Comparison of ENCODE assay signal across 23 cellular contexts in genomic region chr3:129536374-129536667, GRCh38. TPM values are rescaled to one million over a fixed set of nuclear protein-coding genes. Genes with fewer than 3 reads are reported as not detected.
DNase-seq lines count a peak whose midpoint lies in the region; ATAC-seq and TF ChIP-seq lines count a peak whose summit lies in the region.
"Had no signal": no experiment of that assay in that cellular context is flagged by ENCODE, and none has a peak within 500 bp of the region (broad histone marks: within the 10 kb centered on the region; RNA-seq: fewer than 3 reads in every experiment).

No MANE protein-coding gene starts in this region.

- H2AFZ ChIP-seq in trophoblast cell (ENCODE audit: insufficient read depth, low read length, poor library complexity): no peak overlapping the region

- H3K4ac ChIP-seq in trophoblast cell (ENCODE audit: low read depth, low read length): no peak overlapping the region

- no peak overlapping the region for H2BK5ac ChIP-seq in trophoblast cell (ENCODE audit: low read depth, low read length, poor library complexity)

- no CpG with 5 or more reads among the region's 2 CpGs for WGBS in trophoblast cell (ENCODE audit: extremely low coverage, insufficient coverage, insufficient read length)

- no peaks in the 10 kb centered on the region for H3K36me3 ChIP-seq in trophoblast cell (ENCODE audit: control insufficient read depth in 1 of 2, insufficient read depth in 2 of 2, low read length in 2 of 2)
- H3K36me3 ChIP-seq: SJSA1 had no signal

- no peak overlapping the region for H3K4me2 ChIP-seq in trophoblast cell (ENCODE audit: low read length)

- no peak overlapping the region for H3K9ac ChIP-seq in trophoblast cell (ENCODE audit: low read length)

- H3K14ac ChIP-seq in trophoblast cell (ENCODE audit: low read length): no peak overlapping the region

- H3K23ac ChIP-seq in trophoblast cell (ENCODE audit: low read length): no peak overlapping the region

- TF ChIP-seq RAD21 in Ishikawa (IDR thresholded peaks at IDR 0.05; ENCODE audit: low read depth): no peak

- H3K9me3 Mint-ChIP-seq in activated CD4-positive, alpha-beta T cell treated with anti-CD3 and anti-CD28 coated beads, Interleukin-2, amount 10 ng/mL, durations not matched to agents 24 days and 14 days: no peaks in the 10 kb centered on the region
- H3K9me3 Mint-ChIP-seq: T-helper 1 cell treated with Interleukin-12 subunit alpha and Interleukin-12 subunit beta and Interleukin-4 antibody, amounts not matched to agents 30 μg/mL and 1 μg/mL, for 36 hours had no signal

- no peaks in the 10 kb centered on the region for H3K36me3 Mint-ChIP-seq in activated CD4-positive, alpha-beta T cell treated with anti-CD3 and anti-CD28 coated beads, Interleukin-2, amount 10 ng/mL, durations not matched to agents 24 days and 14 days (ENCODE audit: low read depth)
- H3K36me3 Mint-ChIP-seq: CD4-positive, CD25-positive, alpha-beta regulatory T cell had no signal

- no peaks in the 10 kb centered on the region for H3K9me3 ChIP-seq in trophoblast cell (ENCODE audit: insufficient read depth, low read depth, low read length)
- H3K9me3 ChIP-seq: SJSA1 had no signal

- no peak overlapping the region for H3K4me3 Mint-ChIP-seq in activated CD4-positive, alpha-beta T cell treated with anti-CD3 and anti-CD28 coated beads, Interleukin-2, amount 10 ng/mL, durations not matched to agents 24 days and 14 days
- H3K4me3 Mint-ChIP-seq: CD4-positive, CD25-positive, alpha-beta regulatory T cell; T-helper 1 cell treated with Interleukin-12 subunit alpha and Interleukin-12 subunit beta and Interleukin-4 antibody, amounts not matched to agents 30 μg/mL and 1 μg/mL, for 36 hours had no signal

- no peak overlapping the region for H3K18ac ChIP-seq in trophoblast cell (ENCODE audit: low read length)

- no peak overlapping the region for H4K8ac ChIP-seq in trophoblast cell (ENCODE audit: low read depth, low read length)

- peaks cover 2% of the 10 kb centered on the region for H3K27me3 Mint-ChIP-seq in activated CD4-positive, alpha-beta T cell treated with anti-CD3 and anti-CD28 coated beads, Interleukin-2, amount 10 ng/mL, durations not matched to agents 24 days and 14 days

- peak overlapping the region; percentile 70 for H3K27ac Mint-ChIP-seq in activated CD4-positive, alpha-beta T cell treated with anti-CD3 and anti-CD28 coated beads, Interleukin-2, amount 10 ng/mL, durations not matched to agents 24 days and 14 days
- H3K27ac Mint-ChIP-seq: T-helper 1 cell treated with Interleukin-12 subunit alpha and Interleukin-12 subunit beta and Interleukin-4 antibody, amounts not matched to agents 30 μg/mL and 1 μg/mL, for 36 hours had no signal

- no peaks in the 10 kb centered on the region for H3K27me3 ChIP-seq in trophoblast cell (ENCODE audit: insufficient read depth, low read length)
- H3K27me3 ChIP-seq: SJSA1 had no signal

- ATAC-seq in GM21723 (IDR thresholded peaks at IDR 0.05; ENCODE audit: unreplicated experiment): no peak
- ATAC-seq: GM12878, Right ventricle myocardium inferior had no signal

- no peaks in the 10 kb centered on the region for H3K79me2 ChIP-seq in trophoblast cell (ENCODE audit: control insufficient read depth, insufficient read depth, low read length, poor library complexity)

- H3K4me1 Mint-ChIP-seq in activated CD4-positive, alpha-beta T cell treated with anti-CD3 and anti-CD28 coated beads, Interleukin-2, amount 10 ng/mL, durations not matched to agents 24 days and 14 days: no peaks in the 10 kb centered on the region
- H3K4me1 Mint-ChIP-seq: CD4-positive, CD25-positive, alpha-beta regulatory T cell had no signal

- no peak overlapping the region for H4K91ac ChIP-seq in trophoblast cell (ENCODE audit: low read depth, low read length)

- H2BK120ac ChIP-seq in trophoblast cell (ENCODE audit: insufficient read depth, low read length, poor library complexity): no peak overlapping the region

- no peak overlapping the region for H4K12ac ChIP-seq in trophoblast cell (ENCODE audit: low read depth, low read length)

- intact Hi-C loops in activated CD4-positive, alpha-beta T cell treated with anti-CD3 and anti-CD28 coated beads, Interleukin-2, amount 10 ng/mL, durations not matched to agents 24 days and 14 days (cut with micrococcal nuclease): no loop called here

- H3K4me3 ChIP-seq in trophoblast cell (ENCODE audit: low read depth, low read length): no peak overlapping the region
- H3K4me3 ChIP-seq: GM12878, SJSA1 had no signal

- no peak for TF ChIP-seq EP300 in Ishikawa (IDR thresholded peaks at IDR 0.05; ENCODE audit: borderline replicate concordance)

- DNase-seq in activated CD4-positive, alpha-beta T cell treated with anti-CD3 and anti-CD28 coated beads, Interleukin-2, amount 10 ng/mL, durations not matched to agents 24 days and 14 days: no peak
- DNase-seq in activated CD4-positive, alpha-beta T cell treated with anti-CD3 and anti-CD28 coated beads, Interleukin-2, amount 50 U/mL, for 1 hour: no peak
- no peak for DNase-seq in trophoblast cell
- DNase-seq in NCI-H1417 (lab: John Stamatoyannopoulos, UW): no peak
- DNase-seq in SW480 (ENCODE audit: low spot score): no peak
- DNase-seq: CD4-positive, CD25-positive, alpha-beta regulatory T cell; DND-41; GOT3; KG1; NCI-H1092 treated with DMSO at 0.1 percent for 48 hours; NCI-H1694; NCI-H2081; NCI-H226; NCI-H510A treated with DMSO at 0.1 percent for 48 hours; OCI-M1 had no signal

- no peak overlapping the region for H2AK5ac ChIP-seq in trophoblast cell (ENCODE audit: low read length)

- H3K27ac ChIP-seq in angular gyrus (ENCODE audit: low read depth, low read length): peak overlapping the region; percentile 15
- H3K27ac ChIP-seq in trophoblast cell (ENCODE audit: low read depth, low read length): no peak overlapping the region
- H3K27ac ChIP-seq: SJSA1 had no signal

- peaks cover 16% of the 10 kb centered on the region for H3K79me1 ChIP-seq in trophoblast cell (ENCODE audit: low read length)

- H2BK12ac ChIP-seq in trophoblast cell (ENCODE audit: low read length): peak overlapping the region; percentile 23

- H3K4me1 ChIP-seq in trophoblast cell (ENCODE audit: control insufficient read depth in 1 of 2, insufficient read depth in 2 of 2, low read length in 2 of 2): peaks cover 12 to 17% of the 10 kb centered on the region in 2 experiments

TF ChIP-seq in Ishikawa, 13 proteins besides CTCF, POLR2A, EP300 and RAD21:
- peak; percentile 76 for TF ChIP-seq USF1 (IDR thresholded peaks at IDR 0.05)
- no peak for TF ChIP-seq TAF1 (IDR thresholded peaks at IDR 0.05; ENCODE audit: low read depth)
- no peak for TF ChIP-seq ZBTB7A (IDR thresholded peaks at IDR 0.05; ENCODE audit: low read depth)
- TF ChIP-seq, protein P1, sequence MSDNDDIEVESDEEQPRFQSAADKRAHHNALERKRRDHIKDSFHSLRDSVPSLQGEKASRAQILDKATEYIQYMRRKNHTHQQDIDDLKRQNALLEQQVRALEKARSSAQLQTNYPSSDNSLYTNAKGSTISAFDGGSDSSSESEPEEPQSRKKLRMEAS (IDR thresholded peaks at IDR 0.05): no peak
TF ChIP-seq in Ishikawa: peak in this region for 1.

RNA-seq across cellular contexts. Expression of gene H1-8, which starts 6.7 kb away (rescaled TPM):
- not detected in 2 replicates for total RNA-seq in activated CD4-positive, alpha-beta T cell treated with anti-CD3 and anti-CD28 coated beads, Interleukin-2, amount 10 ng/mL, durations not matched to agents 24 days and 14 days
- not detected in 2 replicates for polyA plus RNA-seq in trophoblast cell (2013)
- total RNA-seq: CD4-positive, CD25-positive, alpha-beta regulatory T cell; GM12878; Right ventricle myocardium inferior; SJSA1 had no signal
- polyA plus RNA-seq: BJ; CD4-positive, CD25-positive, alpha-beta regulatory T cell; GM12878 had no signal

RNA-seq across cellular contexts. Expression of gene RHO, which starts 7.9 kb away (rescaled TPM):
- total RNA-seq in activated CD4-positive, alpha-beta T cell treated with anti-CD3 and anti-CD28 coated beads, Interleukin-2, amount 10 ng/mL, durations not matched to agents 24 days and 14 days: not detected in 2 replicates
- polyA plus RNA-seq in trophoblast cell (2013): 0.01 TPM in 1 of 2 replicates, not detected in the other
- total RNA-seq: CD4-positive, CD25-positive, alpha-beta regulatory T cell; GM12878; Right ventricle myocardium inferior; SJSA1 had no signal
- polyA plus RNA-seq: BJ; CD4-positive, CD25-positive, alpha-beta regulatory T cell; GM12878 had no signal
